Comparison of ENCODE assay signal across 21 cellular contexts in genomic region chr3:152682477-152682876, GRCh38.
"Had no signal": no experiment of that assay in that cellular context is flagged by ENCODE, and none has a peak within 500 bp of the region (broad histone marks: within the 10 kb centered on the region; RNA-seq: fewer than 3 reads in every experiment).

No MANE protein-coding gene starts in this region.

- H3K36me3 ChIP-seq: MG63 had no signal

- ATAC-seq: T-cell had no signal

- FAIRE-seq: RCC 7860 had no signal

- H3K9me3 ChIP-seq: MG63, SK-N-SH had no signal

- H3K27ac ChIP-seq: RWPE1 had no signal

- DNase-seq: Karpas-422, KG1, MG63, NCI-H1092, NCI-H1105 treated with DMSO at 0.1 percent for 48 hours, NCI-H1417 treated with DMSO at 0.1 percent for 48 hours, NCI-H146, NCI-H1694 treated with DMSO at 0.1 percent for 48 hours, NCI-H1930, NCI-H2081, NCI-H2107, NCI-H2227 treated with DMSO at 0.1 percent for 48 hours, NCI-H524, NCI-H526 treated with DMSO at 0.1 percent for 48 hours, NCI-H748 treated with DMSO at 0.1 percent for 48 hours, SHP77, SK-N-SH, SW 1271, T-cell had no signal

- H3K4me3 ChIP-seq: MG63 had no signal

- H3K4me2 ChIP-seq: SK-N-SH had no signal

- H3K9ac ChIP-seq: SK-N-SH had no signal
